ENCODE assay signal across 8 cellular contexts in the genomic region with DNA sequence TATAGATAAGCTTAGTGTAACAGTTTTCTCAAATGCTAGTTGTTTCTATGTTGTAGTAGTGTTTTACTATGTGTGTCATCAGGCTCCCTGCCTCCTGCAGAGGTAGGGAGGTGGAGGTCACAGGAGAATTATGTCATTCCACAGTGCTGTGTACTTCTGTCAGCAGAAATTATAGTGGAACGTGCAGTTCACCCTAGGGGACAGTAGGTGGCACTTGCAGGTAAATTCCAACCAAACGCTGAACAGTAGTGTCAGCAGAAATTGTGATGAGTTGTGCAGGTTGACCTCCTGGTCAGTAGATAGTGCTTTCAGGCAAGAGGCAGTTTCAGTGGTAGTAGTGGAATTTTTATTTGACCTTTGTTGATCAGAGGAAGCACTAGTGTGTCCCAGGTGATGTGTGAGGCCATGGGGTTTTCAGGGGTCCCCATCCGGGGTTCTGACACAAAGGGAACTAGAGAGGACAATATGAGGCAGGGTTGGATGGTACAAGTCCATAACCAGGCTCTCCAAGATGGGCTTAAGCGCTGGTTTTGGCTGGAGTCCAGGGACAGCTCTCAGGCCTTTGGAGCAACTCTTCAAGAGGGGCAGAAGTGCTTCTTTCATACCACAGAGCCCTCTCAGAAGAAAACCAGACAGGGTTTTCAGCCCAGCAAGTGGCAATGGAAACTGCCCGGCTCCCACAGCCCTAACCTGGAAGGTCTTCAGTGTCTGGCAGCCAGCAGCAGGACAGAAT.
DNase-seq lines count a peak whose midpoint lies in the region; ATAC-seq lines count a peak whose summit lies in the region.

No MANE protein-coding gene starts in this region.

- no peak overlapping the region for H3K4me3 Mint-ChIP-seq in activated naive CD8-positive, alpha-beta T cell treated with anti-CD3 and anti-CD28 coated beads, Interleukin-2, amount 10 ng/mL, durations not matched to agents 7 days and 5 days
- H3K4me3 Mint-ChIP-seq in stimulated activated effector memory CD8-positive, alpha-beta T cell treated with anti-CD3 and anti-CD28 coated beads, Interleukin-12 subunit alpha, Interleukin-12 subunit beta, amount 100 ng/mL, for 72 hours = no peak overlapping the region

- no peak overlapping the region for H3K27ac Mint-ChIP-seq in activated naive CD8-positive, alpha-beta T cell treated with anti-CD3 and anti-CD28 coated beads, Interleukin-2, amount 10 ng/mL, durations not matched to agents 7 days and 5 days
- H3K27ac Mint-ChIP-seq in stimulated activated effector memory CD8-positive, alpha-beta T cell treated with anti-CD3 and anti-CD28 coated beads, Interleukin-12 subunit alpha, Interleukin-12 subunit beta, amount 100 ng/mL, for 72 hours = no peak overlapping the region

- DNase-seq in EL (peak; percentile 0), NCI-H226 (peak; percentile 76), iPS DF 6.9 (ENCODE audit: low read depth, low spot score) (peak; percentile 4)
- no peak for DNase-seq in activated naive CD8-positive, alpha-beta T cell treated with anti-CD3 and anti-CD28 coated beads, Interleukin-2, amount 10 ng/mL, durations not matched to agents 7 days and 5 days
- no peak for DNase-seq in stimulated activated effector memory CD8-positive, alpha-beta T cell treated with anti-CD3 and anti-CD28 coated beads, Interleukin-12 subunit alpha, Interleukin-12 subunit beta, amount 100 ng/mL, for 72 hours (ENCODE audit: low spot score in 2 of 2)
- no peak for DNase-seq in activated CD4-positive, CD25-positive, alpha-beta regulatory T cell (lab: John Stamatoyannopoulos, UW)

- POLR2A ChIA-PET in activated naive CD8-positive, alpha-beta T cell treated with anti-CD3 and anti-CD28 coated beads, Interleukin-2, amount 10 ng/mL, durations not matched to agents 7 days and 5 days (lab: Charles Lee) = no interaction called here

- peaks cover 2% of the 10 kb centered on the region for H3K9me3 ChIP-seq in iPS DF 6.9 (ENCODE audit: control insufficient read depth, insufficient read depth, low read length)

- no CpG with 5 or more reads among the region's 5 CpGs for WGBS in iPS DF 6.9 (ENCODE audit: insufficient coverage, insufficient read length)

- no peak overlapping the region for H3K27ac ChIP-seq in iPS DF 6.9 (ENCODE audit: low read length)

- no peaks in the 10 kb centered on the region for H3K9me3 Mint-ChIP-seq in activated naive CD8-positive, alpha-beta T cell treated with anti-CD3 and anti-CD28 coated beads, Interleukin-2, amount 10 ng/mL, durations not matched to agents 7 days and 5 days
- H3K9me3 Mint-ChIP-seq in stimulated activated effector memory CD8-positive, alpha-beta T cell treated with anti-CD3 and anti-CD28 coated beads, Interleukin-12 subunit alpha, Interleukin-12 subunit beta, amount 100 ng/mL, for 72 hours = no peaks in the 10 kb centered on the region

- H3K4me3 ChIP-seq in iPS DF 6.9 (ENCODE audit: low read length) = no peak overlapping the region

- H3K27me3 Mint-ChIP-seq in activated naive CD8-positive, alpha-beta T cell treated with anti-CD3 and anti-CD28 coated beads, Interleukin-2, amount 10 ng/mL, durations not matched to agents 7 days and 5 days = no peaks in the 10 kb centered on the region

- H3K27me3 ChIP-seq in iPS DF 6.9 (ENCODE audit: control insufficient read depth, insufficient read depth, low read length) = no peaks in the 10 kb centered on the region

- H3K36me3 Mint-ChIP-seq in activated naive CD8-positive, alpha-beta T cell treated with anti-CD3 and anti-CD28 coated beads, Interleukin-2, amount 10 ng/mL, durations not matched to agents 7 days and 5 days = no peaks in the 10 kb centered on the region
- H3K36me3 Mint-ChIP-seq in stimulated activated effector memory CD8-positive, alpha-beta T cell treated with anti-CD3 and anti-CD28 coated beads, Interleukin-12 subunit alpha, Interleukin-12 subunit beta, amount 100 ng/mL, for 72 hours = no peaks in the 10 kb centered on the region

- no peaks in the 10 kb centered on the region for H3K4me1 Mint-ChIP-seq in activated naive CD8-positive, alpha-beta T cell treated with anti-CD3 and anti-CD28 coated beads, Interleukin-2, amount 10 ng/mL, durations not matched to agents 7 days and 5 days
- no peaks in the 10 kb centered on the region for H3K4me1 Mint-ChIP-seq in stimulated activated effector memory CD8-positive, alpha-beta T cell treated with anti-CD3 and anti-CD28 coated beads, Interleukin-12 subunit alpha, Interleukin-12 subunit beta, amount 100 ng/mL, for 72 hours

- H3K36me3 ChIP-seq in iPS DF 6.9 (ENCODE audit: control insufficient read depth, insufficient read depth, low read length) = no peaks in the 10 kb centered on the region

- no peaks in the 10 kb centered on the region for H3K4me1 ChIP-seq in iPS DF 6.9 (ENCODE audit: control insufficient read depth, insufficient read depth, low read length)

- ATAC-seq in GM19463 (IDR thresholded peaks at IDR 0.05; ENCODE audit: unreplicated experiment) (peak; percentile 99), HG03342 (IDR thresholded peaks at IDR 0.05; ENCODE audit: unreplicated experiment) (peak; percentile 98)
- ATAC-seq in activated naive CD8-positive, alpha-beta T cell treated with anti-CD3 and anti-CD28 coated beads, Interleukin-2, amount 10 ng/mL, durations not matched to agents 7 days and 5 days (ENCODE audit: low read depth) = peak; percentile 42
- ATAC-seq in stimulated activated effector memory CD8-positive, alpha-beta T cell treated with anti-CD3 and anti-CD28 coated beads, Interleukin-12 subunit alpha, Interleukin-12 subunit beta, amount 100 ng/mL, for 72 hours = peak; percentile 46

Comparison
In these comparisons a context has a peak if more than half of its experiments do, and no peak if none do; other contexts are left out.
1. DNase-seq: peak in EL (single experiment), NCI-H226 (single experiment) and iPS DF 6.9 (single experiment); none in activated naive CD8-positive, alpha-beta T cell treated with anti-CD3 and anti-CD28 coated beads, Interleukin-2, amount 10 ng/mL, durations not matched to agents 7 days and 5 days (single experiment), stimulated activated effector memory CD8-positive, alpha-beta T cell treated with anti-CD3 and anti-CD28 coated beads, Interleukin-12 subunit alpha, Interleukin-12 subunit beta, amount 100 ng/mL, for 72 hours (0 of 2) and activated CD4-positive, CD25-positive, alpha-beta regulatory T cell (0 of 4).
2. ATAC-seq: peak in every context shown above with its lines; median percentile 99 in GM19463; 98 in HG03342; 46 in stimulated activated effector memory CD8-positive, alpha-beta T cell treated with anti-CD3 and anti-CD28 coated beads, Interleukin-12 subunit alpha, Interleukin-12 subunit beta, amount 100 ng/mL, for 72 hours; 42 in activated naive CD8-positive, alpha-beta T cell treated with anti-CD3 and anti-CD28 coated beads, Interleukin-2, amount 10 ng/mL, durations not matched to agents 7 days and 5 days.